Comparison of ENCODE assay signal across 20 cellular contexts in the genomic region with DNA sequence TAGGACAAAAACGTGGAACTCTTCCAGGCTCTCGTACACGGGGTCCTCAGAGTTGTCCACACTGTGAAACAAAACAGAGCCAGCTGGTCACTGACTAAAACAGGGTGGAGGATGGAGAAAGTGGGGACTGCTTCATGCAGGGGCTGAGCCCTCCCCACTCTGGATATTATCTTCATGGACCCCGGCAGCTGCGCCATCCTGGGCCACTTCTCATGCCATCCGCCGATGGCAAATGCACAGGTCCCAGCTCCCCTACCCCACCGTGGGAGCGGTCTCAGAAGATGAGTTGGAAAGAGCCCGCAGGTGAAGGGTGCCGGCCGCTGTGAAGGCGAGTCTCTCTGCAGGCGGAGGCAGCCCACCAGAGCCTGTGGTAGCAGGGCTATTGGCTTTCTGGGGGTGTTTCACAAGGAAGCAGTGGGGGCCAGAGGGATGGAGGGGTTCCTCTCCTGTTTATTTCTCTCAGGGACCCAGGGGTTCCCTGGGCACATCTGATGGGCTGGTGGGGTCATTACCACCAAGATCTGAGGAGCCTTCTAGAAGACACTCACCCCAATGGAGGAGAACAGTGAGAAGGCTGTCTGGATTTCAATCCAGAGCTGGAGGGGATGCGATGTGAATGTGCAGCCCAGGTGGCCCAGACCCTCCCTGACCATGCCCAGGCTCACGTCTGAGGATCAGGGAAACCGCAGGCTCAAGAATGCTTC.
A peak's percentile ranks its signal among the peaks of the same experiment; 100 is the strongest.
DNase-seq lines count a peak whose midpoint lies in the region; ATAC-seq and TF ChIP-seq lines count a peak whose summit lies in the region.
"Had no signal": no experiment of that assay in that cellular context is flagged by ENCODE, and none has a peak within 500 bp of the region (broad histone marks: within the 10 kb centered on the region; RNA-seq: fewer than 3 reads in every experiment).

No MANE protein-coding gene starts in this region.

- H3K27ac ChIP-seq in lower lobe of right lung (peak overlapping the region; percentile 18), testis (no peak overlapping the region)
- H3K27ac ChIP-seq: HL-60, KMS-11 had no signal

- TF ChIP-seq CTCF in lower lobe of right lung (IDR thresholded peaks at IDR 0.05) (no peak), testis (IDR thresholded peaks at IDR 0.05) (no peak), foreskin fibroblast (IDR thresholded peaks at IDR 0.05; ENCODE audit: low read depth, low read length) (no peak)

- TF ChIP-seq POLR2A in testis (IDR thresholded peaks at IDR 0.05), result no peak

- H3K9me3 Mint-ChIP-seq in activated T-helper 2 cell treated with anti-CD3 and anti-CD28 coated beads, Interferon-gamma antibody, Interleukin-2, Interleukin-4, amounts not matched to agents 10 μg/mL and 5 μg/mL and 100 μg/mL, durations not matched to agents 14 hours and 24 hours and 36 hours, result peaks cover 4% of the 10 kb centered on the region

- H3K27me3 ChIP-seq in lower lobe of right lung (ENCODE audit: low read depth), result no peaks in the 10 kb centered on the region
- H3K27me3 ChIP-seq in testis, result no peaks in the 10 kb centered on the region

- H3K9me3 ChIP-seq in lower lobe of right lung (no peaks in the 10 kb centered on the region), testis (no peaks in the 10 kb centered on the region)

- H3K27me3 Mint-ChIP-seq in activated T-helper 2 cell treated with anti-CD3 and anti-CD28 coated beads, Interferon-gamma antibody, Interleukin-2, Interleukin-4, amounts not matched to agents 10 μg/mL and 5 μg/mL and 100 μg/mL, durations not matched to agents 14 hours and 24 hours and 36 hours (ENCODE audit: low read depth), result peaks cover 9% of the 10 kb centered on the region

- DNase-seq in activated CD8-positive, alpha-beta memory T cell treated with anti-CD3 and anti-CD28 coated beads for 24 hours, result peak; percentile 44
- no peak for DNase-seq in activated CD8-positive, alpha-beta memory T cell treated with anti-CD3 and anti-CD28 coated beads, Interleukin-2, amount 50 U/mL, for 4 hours
- DNase-seq in activated T-helper 2 cell treated with anti-CD3 and anti-CD28 coated beads, Interferon-gamma antibody, Interleukin-2, Interleukin-4, amounts not matched to agents 10 μg/mL and 5 μg/mL and 100 μg/mL, durations not matched to agents 14 hours and 24 hours and 36 hours (ENCODE audit: low spot score), result peak; percentile 7
- DNase-seq in lower lobe of right lung (no peak), testis (peak; percentile 12), foreskin fibroblast (no peak)
- no peak for DNase-seq in activated effector memory CD4-positive, alpha-beta T cell treated with anti-CD3 and anti-CD28 coated beads, Interleukin-2, amount 50 U/mL, for 16 hours
- DNase-seq: 8988T, DMS 273 treated with DMSO at 0.1 percent for 48 hours, NCI-H1417, NCI-H187 treated with DMSO at 0.1 percent for 48 hours, NCI-H226, NCI-H524 treated with DMSO at 0.1 percent for 48 hours, PC-3, RPMI8226 had no signal

- H3K4me3 Mint-ChIP-seq in activated T-helper 2 cell treated with anti-CD3 and anti-CD28 coated beads, Interferon-gamma antibody, Interleukin-2, Interleukin-4, amounts not matched to agents 10 μg/mL and 5 μg/mL and 100 μg/mL, durations not matched to agents 14 hours and 24 hours and 36 hours (ENCODE audit: low read depth), result no peak overlapping the region
- H3K4me3 Mint-ChIP-seq: CD14-positive monocyte had no signal

- H3K4me3 ChIP-seq in lower lobe of right lung (no peak overlapping the region), testis (no peak overlapping the region), foreskin fibroblast (ENCODE audit: low read depth in 1 of 2, low read length in 2 of 2) (no peak overlapping the region)
- H3K4me3 ChIP-seq: HAP-1 had no signal

- WGBS in testis, 2 donors, result 89 to 91% methylated on average over 11 to 17 of the region's 17 CpGs

- H3K36me3 Mint-ChIP-seq in activated T-helper 2 cell treated with anti-CD3 and anti-CD28 coated beads, Interferon-gamma antibody, Interleukin-2, Interleukin-4, amounts not matched to agents 10 μg/mL and 5 μg/mL and 100 μg/mL, durations not matched to agents 14 hours and 24 hours and 36 hours (ENCODE audit: low read depth), result no peaks in the 10 kb centered on the region
- H3K36me3 Mint-ChIP-seq: CD14-positive monocyte had no signal

- peak; percentile 6 to 13 for ATAC-seq in lower lobe of right lung
- no peak for ATAC-seq in HG03378 (IDR thresholded peaks at IDR 0.05; ENCODE audit: unreplicated experiment)
- ATAC-seq: PC-3 had no signal

- intact Hi-C loops in activated T-helper 2 cell treated with anti-CD3 and anti-CD28 coated beads, Interferon-gamma antibody, Interleukin-2, Interleukin-4, amounts not matched to agents 10 μg/mL and 5 μg/mL and 100 μg/mL, durations not matched to agents 14 hours and 24 hours and 36 hours (cut with micrococcal nuclease), result no loop called here
- intact Hi-C loops in lower lobe of right lung (cut with DNase I) (no loop called here), testis (cut with DNase I; ENCODE audit: low total_unique reads) (no loop called here)

- H3K4me1 Mint-ChIP-seq in activated T-helper 2 cell treated with anti-CD3 and anti-CD28 coated beads, Interferon-gamma antibody, Interleukin-2, Interleukin-4, amounts not matched to agents 10 μg/mL and 5 μg/mL and 100 μg/mL, durations not matched to agents 14 hours and 24 hours and 36 hours (ENCODE audit: low read depth), result peaks cover 7% of the 10 kb centered on the region

- H3K27ac Mint-ChIP-seq in activated T-helper 2 cell treated with anti-CD3 and anti-CD28 coated beads, Interferon-gamma antibody, Interleukin-2, Interleukin-4, amounts not matched to agents 10 μg/mL and 5 μg/mL and 100 μg/mL, durations not matched to agents 14 hours and 24 hours and 36 hours, result no peak overlapping the region
- H3K27ac Mint-ChIP-seq: CD14-positive monocyte had no signal

- H3K36me3 ChIP-seq in lower lobe of right lung, result no peaks in the 10 kb centered on the region
- no peaks in the 10 kb centered on the region for H3K36me3 ChIP-seq in testis (ENCODE audit: low read depth, missing control alignments)
- H3K36me3 ChIP-seq: HAP-1 had no signal

- H3K4me1 ChIP-seq in lower lobe of right lung (peaks cover 8% of the 10 kb centered on the region), testis (no peaks in the 10 kb centered on the region)
- H3K4me1 ChIP-seq: HAP-1 had no signal

Comparison
In these comparisons a context has a peak if more than half of its experiments do, and no peak if none do; other contexts are left out.
1. DNase-seq: peak in activated CD8-positive, alpha-beta memory T cell treated with anti-CD3 and anti-CD28 coated beads for 24 hours (single experiment), activated T-helper 2 cell treated with anti-CD3 and anti-CD28 coated beads, Interferon-gamma antibody, Interleukin-2, Interleukin-4, amounts not matched to agents 10 μg/mL and 5 μg/mL and 100 μg/mL, durations not matched to agents 14 hours and 24 hours and 36 hours (single experiment) and testis (single experiment); none in activated CD8-positive, alpha-beta memory T cell treated with anti-CD3 and anti-CD28 coated beads, Interleukin-2, amount 50 U/mL, for 4 hours (single experiment), lower lobe of right lung (single experiment), activated effector memory CD4-positive, alpha-beta T cell treated with anti-CD3 and anti-CD28 coated beads, Interleukin-2, amount 50 U/mL, for 16 hours (single experiment) and foreskin fibroblast (0 of 2).